Comparison of ENCODE assay signal across 9 cellular contexts in genomic region chr6:127464161-127464880, GRCh38. TPM values are rescaled to one million over a fixed set of nuclear protein-coding genes. Genes with fewer than 3 reads are reported as not detected.
A peak's percentile ranks its signal among the peaks of the same experiment; 100 is the strongest.
DNase-seq lines count a peak whose midpoint lies in the region; ATAC-seq and TF ChIP-seq lines count a peak whose summit lies in the region.
"Had no signal": no experiment of that assay in that cellular context is flagged by ENCODE, and none has a peak within 500 bp of the region (broad histone marks: within the 10 kb centered on the region; RNA-seq: fewer than 3 reads in every experiment).

No MANE protein-coding gene starts in this region.

- H3K9me3 ChIP-seq in testis: no peaks in the 10 kb centered on the region
- H3K9me3 ChIP-seq in naive thymus-derived CD4-positive, alpha-beta T cell (ENCODE audit: control insufficient read depth in 2 of 3, low read length in 3 of 3): no peaks in the 10 kb centered on the region

- no peak overlapping the region for H3K4me3 ChIP-seq in testis
- no peak overlapping the region for H3K4me3 ChIP-seq in naive thymus-derived CD4-positive, alpha-beta T cell (ENCODE audit: low read length)

- H3K27me3 Mint-ChIP-seq in brain (no peaks in the 10 kb centered on the region), CD14-positive monocyte (ENCODE audit: low read depth in 3 of 3) (peaks cover 0 to 2% (median 0%) of the 10 kb centered on the region in 3 donors)
- no peaks in the 10 kb centered on the region for H3K27me3 Mint-ChIP-seq in naive thymus-derived CD4-positive, alpha-beta T cell

- peak overlapping the region in 4 of 5 experiments; percentile 46 to 77 (median 62) for H3K27ac Mint-ChIP-seq in brain
- peak overlapping the region in 1 of 7 donors; percentile 64 for H3K27ac Mint-ChIP-seq in CD14-positive monocyte
- no peak overlapping the region for H3K27ac Mint-ChIP-seq in naive thymus-derived CD4-positive, alpha-beta T cell

- H3K4me1 Mint-ChIP-seq in brain (peaks cover 38% of the 10 kb centered on the region), CD14-positive monocyte (peaks cover 3% of the 10 kb centered on the region)
- peaks cover 0 to 13% (median 0%) of the 10 kb centered on the region in 7 donors for H3K4me1 Mint-ChIP-seq in naive thymus-derived CD4-positive, alpha-beta T cell

- H3K36me3 Mint-ChIP-seq in brain: peaks cover 22% of the 10 kb centered on the region
- no peaks in the 10 kb centered on the region for H3K36me3 Mint-ChIP-seq in CD14-positive monocyte
- H3K36me3 Mint-ChIP-seq in naive thymus-derived CD4-positive, alpha-beta T cell: no peaks in the 10 kb centered on the region

- intact Hi-C loops in testis (cut with DNase I; ENCODE audit: low total_unique reads): loop anchor here (10.0 kb wide), 1 partner anchor 70 kb away; no protein-coding TSS in a partner anchor
- intact Hi-C loops in CD14-positive monocyte (cut with micrococcal nuclease): loop anchor here (10.0 kb wide), 2 partner anchors 70 to 80 kb away; no protein-coding TSS in a partner anchor
- intact Hi-C loops in naive thymus-derived CD4-positive, alpha-beta T cell (cut with micrococcal nuclease): loop anchor here (2.0 kb wide), 1 partner anchor 162 kb away; no protein-coding TSS in a partner anchor

- CTCF ChIA-PET in naive thymus-derived CD4-positive, alpha-beta T cell (lab: Charles Lee): interaction anchor here (0.8 to 6.6 kb wide), 3 partner anchors 9 to 75 kb away, joined by 3 to 52 read pairs (median 4); no protein-coding TSS in a partner anchor

- TF ChIP-seq POLR2A in testis (IDR thresholded peaks at IDR 0.05): no peak

- H3K9me3 Mint-ChIP-seq in brain (no peaks in the 10 kb centered on the region), CD14-positive monocyte (no peaks in the 10 kb centered on the region)
- H3K9me3 Mint-ChIP-seq in naive thymus-derived CD4-positive, alpha-beta T cell: no peaks in the 10 kb centered on the region
- H3K9me3 Mint-ChIP-seq: activated T-cell treated with anti-CD3 and anti-CD28 coated beads, Interleukin-2, amount 50 U/mL, for 4 hours had no signal

- H3K27ac ChIP-seq in testis: peak overlapping the region; percentile 5 to 48
- H3K27ac ChIP-seq in naive thymus-derived CD4-positive, alpha-beta T cell (ENCODE audit: low read depth, low read length): no peak overlapping the region

- H3K4me3 Mint-ChIP-seq in brain: no peak overlapping the region
- H3K4me3 Mint-ChIP-seq in CD14-positive monocyte: no peak overlapping the region
- no peak overlapping the region for H3K4me3 Mint-ChIP-seq in naive thymus-derived CD4-positive, alpha-beta T cell
- H3K4me3 Mint-ChIP-seq: activated T-cell treated with anti-CD3 and anti-CD28 coated beads, Interleukin-2, amount 50 U/mL, for 4 hours had no signal

- H3K4me1 ChIP-seq in testis: no peaks in the 10 kb centered on the region
- no peaks in the 10 kb centered on the region for H3K4me1 ChIP-seq in naive thymus-derived CD4-positive, alpha-beta T cell (ENCODE audit: control insufficient read depth in 2 of 2, insufficient read depth in 2 of 2, low read length in 2 of 2)

- DNase-seq in kidney glomerular epithelial cell (lab: John Stamatoyannopoulos, UW) (peak; percentile 11), testis (no peak), CD14-positive monocyte (ENCODE audit: low spot score) (no peak), epidermal melanocyte (ENCODE audit: insufficient read length, low spot score) (no peak)
- no peak for DNase-seq in naive thymus-derived CD4-positive, alpha-beta T cell

- no peaks in the 10 kb centered on the region for H3K36me3 ChIP-seq in testis (ENCODE audit: low read depth, missing control alignments)
- no peaks in the 10 kb centered on the region for H3K36me3 ChIP-seq in naive thymus-derived CD4-positive, alpha-beta T cell (ENCODE audit: control insufficient read depth in 2 of 3, insufficient read depth in 3 of 3, low read length in 3 of 3)

- POLR2A ChIA-PET in naive thymus-derived CD4-positive, alpha-beta T cell (lab: Charles Lee): no interaction called here

- no peak for TF ChIP-seq CTCF in brain (conservative IDR thresholded peaks at IDR 0.05)
- TF ChIP-seq CTCF in testis (IDR thresholded peaks at IDR 0.05): no peak
- no peak for TF ChIP-seq CTCF in CD14-positive monocyte (IDR thresholded peaks at IDR 0.05)

- WGBS in testis, 2 donors: 46 to 57% methylated on average over 6 of the region's 6 CpGs

- H3K27me3 ChIP-seq in testis: no peaks in the 10 kb centered on the region
- no peaks in the 10 kb centered on the region for H3K27me3 ChIP-seq in naive thymus-derived CD4-positive, alpha-beta T cell (ENCODE audit: control insufficient read depth in 2 of 2, insufficient read depth in 2 of 2, low read length in 2 of 2)

- peak; percentile 10 for ATAC-seq in GM18511 (IDR thresholded peaks at IDR 0.05; ENCODE audit: unreplicated experiment)
- ATAC-seq in HG03196 (IDR thresholded peaks at IDR 0.05; ENCODE audit: unreplicated experiment): no peak
- no peak for ATAC-seq in naive thymus-derived CD4-positive, alpha-beta T cell

RNA-seq across cellular contexts. Expression of gene KIAA0408, which starts 5.1 kb away (rescaled TPM):
- polyA plus RNA-seq in brain (ENCODE audit: insufficient read depth, low read depth, low replicate concordance): 24.9 TPM
- 1 to 10 TPM; 3.3 to 4.1 TPM for total RNA-seq in testis
- 11.2 TPM for polyA plus RNA-seq in testis (ENCODE audit: insufficient read depth, low read depth, low replicate concordance)
- not detected for polyA plus RNA-seq in CD14-positive monocyte
- 10 to 100 TPM in 1 of 5 experiments, 1 to 10 TPM in 2, under 1 TPM in 2; 0.64 to 11.3 (median 2.3) TPM for total RNA-seq in naive thymus-derived CD4-positive, alpha-beta T cell
- under 1 TPM in 1 of 2 donors, not detected in 1; 0.14 TPM for polyA plus RNA-seq in naive thymus-derived CD4-positive, alpha-beta T cell

Comparison
In these comparisons a context has a peak if more than half of its experiments do, and no peak if none do; other contexts are left out.
1. H3K27ac Mint-ChIP-seq: peak in brain (4 of 5); none in naive thymus-derived CD4-positive, alpha-beta T cell (0 of 9).
2. RNA of gene KIAA0408, which starts 5.1 kb away (polyA plus RNA-seq): 24.9 TPM in brain (single experiment) and 11.2 TPM in testis (single experiment); 0.14 TPM in naive thymus-derived CD4-positive, alpha-beta T cell and not detected in CD14-positive monocyte; every median in the first group is over 10 times any median in the second.